ENCODE assay signal across 1 cellular context in the genomic region with DNA sequence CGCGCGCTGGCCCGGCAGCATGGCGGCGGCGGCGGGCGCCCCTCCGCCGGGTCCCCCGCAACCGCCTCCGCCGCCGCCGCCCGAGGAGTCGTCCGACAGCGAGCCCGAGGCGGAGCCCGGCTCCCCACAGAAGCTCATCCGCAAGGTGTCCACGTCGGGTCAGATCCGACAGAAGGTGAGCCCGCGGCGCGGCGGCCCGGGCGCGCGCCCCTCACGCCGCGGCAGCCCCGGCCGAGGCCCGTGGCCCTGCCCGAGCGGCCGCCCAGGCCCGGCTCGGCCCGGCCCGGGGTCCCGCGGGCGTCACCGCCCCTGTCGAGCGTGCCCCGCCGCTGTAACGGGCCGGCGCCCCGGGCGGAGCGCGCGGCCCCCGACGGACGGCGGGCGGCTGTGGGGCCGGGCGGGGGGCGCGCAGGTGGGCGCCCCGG.
TF ChIP-seq lines count a peak whose summit lies in the region.

No MANE protein-coding gene starts in this region.

TF ChIP-seq in GM12878, 131 proteins besides CTCF, POLR2A, EP300 and RAD21 (continued from another document):
- TF ChIP-seq, protein P1, sequence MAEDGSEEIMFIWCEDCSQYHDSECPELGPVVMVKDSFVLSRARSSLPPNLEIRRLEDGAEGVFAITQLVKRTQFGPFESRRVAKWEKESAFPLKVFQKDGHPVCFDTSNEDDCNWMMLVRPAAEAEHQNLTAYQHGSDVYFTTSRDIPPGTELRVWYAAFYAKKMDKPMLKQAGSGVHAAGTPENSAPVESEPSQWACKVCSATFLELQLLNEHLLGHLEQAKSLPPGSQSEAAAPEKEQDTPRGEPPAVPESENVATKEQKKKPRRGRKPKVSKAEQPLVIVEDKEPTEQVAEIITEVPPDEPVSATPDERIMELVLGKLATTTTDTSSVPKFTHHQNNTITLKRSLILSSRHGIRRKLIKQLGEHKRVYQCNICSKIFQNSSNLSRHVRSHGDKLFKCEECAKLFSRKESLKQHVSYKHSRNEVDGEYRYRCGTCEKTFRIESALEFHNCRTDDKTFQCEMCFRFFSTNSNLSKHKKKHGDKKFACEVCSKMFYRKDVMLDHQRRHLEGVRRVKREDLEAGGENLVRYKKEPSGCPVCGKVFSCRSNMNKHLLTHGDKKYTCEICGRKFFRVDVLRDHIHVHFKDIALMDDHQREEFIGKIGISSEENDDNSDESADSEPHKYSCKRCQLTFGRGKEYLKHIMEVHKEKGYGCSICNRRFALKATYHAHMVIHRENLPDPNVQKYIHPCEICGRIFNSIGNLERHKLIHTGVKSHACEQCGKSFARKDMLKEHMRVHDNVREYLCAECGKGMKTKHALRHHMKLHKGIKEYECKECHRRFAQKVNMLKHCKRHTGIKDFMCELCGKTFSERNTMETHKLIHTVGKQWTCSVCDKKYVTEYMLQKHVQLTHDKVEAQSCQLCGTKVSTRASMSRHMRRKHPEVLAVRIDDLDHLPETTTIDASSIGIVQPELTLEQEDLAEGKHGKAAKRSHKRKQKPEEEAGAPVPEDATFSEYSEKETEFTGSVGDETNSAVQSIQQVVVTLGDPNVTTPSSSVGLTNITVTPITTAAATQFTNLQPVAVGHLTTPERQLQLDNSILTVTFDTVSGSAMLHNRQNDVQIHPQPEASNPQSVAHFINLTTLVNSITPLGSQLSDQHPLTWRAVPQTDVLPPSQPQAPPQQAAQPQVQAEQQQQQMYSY (CRISPR knock-in tag; IDR thresholded peaks at IDR 0.05): no peak
- TF ChIP-seq POU2F2 (IDR thresholded peaks at IDR 0.05; ENCODE audit: borderline replicate concordance, low read depth, low read length) (no peak), ZNF217 (IDR thresholded peaks at IDR 0.05) (no peak), RUNX3 (IDR thresholded peaks at IDR 0.05; ENCODE audit: low read length) (no peak), BACH1 (IDR thresholded peaks at IDR 0.05; ENCODE audit: borderline replicate concordance) (no peak), EZH2 (IDR thresholded peaks at IDR 0.05; ENCODE audit: borderline replicate concordance, control insufficient read depth, low read depth, low read length) (no peak), IRF4 (IDR thresholded peaks at IDR 0.05; ENCODE audit: low read depth, low read length) (no peak), JUNB (IDR thresholded peaks at IDR 0.05) (no peak), CHD4 (IDR thresholded peaks at IDR 0.05) (no peak), YY1 (IDR thresholded peaks at IDR 0.05; ENCODE audit: low read depth, low read length) (peak; percentile 89), IKZF1 (conservative IDR thresholded peaks at IDR 0.05) (0 out of 2 replicates have a peak, but pooled peaks have one; percentile 17)
- TF ChIP-seq, protein P2, sequence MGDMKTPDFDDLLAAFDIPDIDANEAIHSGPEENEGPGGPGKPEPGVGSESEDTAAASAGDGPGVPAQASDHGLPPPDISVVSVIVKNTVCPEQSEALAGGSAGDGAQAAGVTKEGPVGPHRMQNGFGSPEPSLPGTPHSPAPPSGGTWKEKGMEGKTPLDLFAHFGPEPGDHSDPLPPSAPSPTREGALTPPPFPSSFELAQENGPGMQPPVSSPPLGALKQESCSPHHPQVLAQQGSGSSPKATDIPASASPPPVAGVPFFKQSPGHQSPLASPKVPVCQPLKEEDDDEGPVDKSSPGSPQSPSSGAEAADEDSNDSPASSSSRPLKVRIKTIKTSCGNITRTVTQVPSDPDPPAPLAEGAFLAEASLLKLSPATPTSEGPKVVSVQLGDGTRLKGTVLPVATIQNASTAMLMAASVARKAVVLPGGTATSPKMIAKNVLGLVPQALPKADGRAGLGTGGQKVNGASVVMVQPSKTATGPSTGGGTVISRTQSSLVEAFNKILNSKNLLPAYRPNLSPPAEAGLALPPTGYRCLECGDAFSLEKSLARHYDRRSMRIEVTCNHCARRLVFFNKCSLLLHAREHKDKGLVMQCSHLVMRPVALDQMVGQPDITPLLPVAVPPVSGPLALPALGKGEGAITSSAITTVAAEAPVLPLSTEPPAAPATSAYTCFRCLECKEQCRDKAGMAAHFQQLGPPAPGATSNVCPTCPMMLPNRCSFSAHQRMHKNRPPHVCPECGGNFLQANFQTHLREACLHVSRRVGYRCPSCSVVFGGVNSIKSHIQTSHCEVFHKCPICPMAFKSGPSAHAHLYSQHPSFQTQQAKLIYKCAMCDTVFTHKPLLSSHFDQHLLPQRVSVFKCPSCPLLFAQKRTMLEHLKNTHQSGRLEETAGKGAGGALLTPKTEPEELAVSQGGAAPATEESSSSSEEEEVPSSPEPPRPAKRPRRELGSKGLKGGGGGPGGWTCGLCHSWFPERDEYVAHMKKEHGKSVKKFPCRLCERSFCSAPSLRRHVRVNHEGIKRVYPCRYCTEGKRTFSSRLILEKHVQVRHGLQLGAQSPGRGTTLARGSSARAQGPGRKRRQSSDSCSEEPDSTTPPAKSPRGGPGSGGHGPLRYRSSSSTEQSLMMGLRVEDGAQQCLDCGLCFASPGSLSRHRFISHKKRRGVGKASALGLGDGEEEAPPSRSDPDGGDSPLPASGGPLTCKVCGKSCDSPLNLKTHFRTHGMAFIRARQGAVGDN (IDR thresholded peaks at IDR 0.05): no peak
- TF ChIP-seq, protein P3, sequence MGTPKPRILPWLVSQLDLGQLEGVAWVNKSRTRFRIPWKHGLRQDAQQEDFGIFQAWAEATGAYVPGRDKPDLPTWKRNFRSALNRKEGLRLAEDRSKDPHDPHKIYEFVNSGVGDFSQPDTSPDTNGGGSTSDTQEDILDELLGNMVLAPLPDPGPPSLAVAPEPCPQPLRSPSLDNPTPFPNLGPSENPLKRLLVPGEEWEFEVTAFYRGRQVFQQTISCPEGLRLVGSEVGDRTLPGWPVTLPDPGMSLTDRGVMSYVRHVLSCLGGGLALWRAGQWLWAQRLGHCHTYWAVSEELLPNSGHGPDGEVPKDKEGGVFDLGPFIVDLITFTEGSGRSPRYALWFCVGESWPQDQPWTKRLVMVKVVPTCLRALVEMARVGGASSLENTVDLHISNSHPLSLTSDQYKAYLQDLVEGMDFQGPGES (IDR thresholded peaks at IDR 0.05): no peak
